Comparison of ENCODE assay signal across 9 cellular contexts in the genomic region with DNA sequence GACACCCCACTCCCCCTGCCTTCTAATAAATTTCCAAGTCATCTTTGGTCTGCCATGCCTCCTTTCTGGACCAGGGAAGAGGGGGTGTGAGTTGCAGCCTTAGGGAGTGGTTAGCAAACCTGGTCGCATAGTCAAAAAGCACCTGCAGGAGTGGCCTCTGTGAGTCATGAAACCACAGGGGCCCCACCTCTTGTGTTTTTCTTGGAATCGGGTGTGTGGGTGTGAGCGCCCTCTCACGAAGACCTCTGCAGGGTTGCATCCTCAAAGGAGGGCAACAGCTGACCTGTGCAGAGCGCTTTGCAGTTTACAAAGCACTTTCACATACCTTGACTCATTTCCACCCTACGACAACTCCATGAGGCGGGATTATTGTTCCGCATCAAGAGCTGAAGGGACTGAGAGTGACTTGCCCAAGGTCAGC. TPM values are rescaled to one million over a fixed set of nuclear protein-coding genes. Genes with fewer than 3 reads are reported as not detected.
DNase-seq lines count a peak whose midpoint lies in the region; ATAC-seq and TF ChIP-seq lines count a peak whose summit lies in the region.
"Had no signal": no experiment of that assay in that cellular context is flagged by ENCODE, and none has a peak within 500 bp of the region (broad histone marks: within the 10 kb centered on the region; RNA-seq: fewer than 3 reads in every experiment).

No MANE protein-coding gene starts in this region.

- H3K36me3 ChIP-seq in A673 (ENCODE audit: insufficient read depth, low read length, poor library complexity, severe bottlenecking), result no peaks in the 10 kb centered on the region
- no peaks in the 10 kb centered on the region for H3K36me3 ChIP-seq in BE2C

- intact Hi-C loops in A673 (cut with micrococcal nuclease; ENCODE audit: unreplicated experiment), result no loop called here

- H3K27ac ChIP-seq in A673 (ENCODE audit: low read depth, low read length, poor library complexity, severe bottlenecking), result no peak overlapping the region

- H3K9me3 ChIP-seq in A673 (ENCODE audit: low read depth, low read length, poor library complexity, severe bottlenecking) (no peaks in the 10 kb centered on the region), BE2C (no peaks in the 10 kb centered on the region; the same call in 1 of the 2 replicates)

- ATAC-seq in GM18498 (IDR thresholded peaks at IDR 0.05; ENCODE audit: unreplicated experiment), result peak; percentile 76
- ATAC-seq in HG03442 (IDR thresholded peaks at IDR 0.05; ENCODE audit: unreplicated experiment), result peak; percentile 93

- CTCF ChIA-PET in A673 (lab: Charles Lee), result no interaction called here

- H3K4me1 ChIP-seq in A673 (ENCODE audit: insufficient read depth, low read length, poor library complexity, severe bottlenecking) (peaks cover 4% of the 10 kb centered on the region), BE2C (no peaks in the 10 kb centered on the region)

- H3K27me3 ChIP-seq in A673 (replicated peaks; ENCODE audit: insufficient read depth, low read depth, low read length, poor library complexity) (no peaks in the 10 kb centered on the region), BE2C (no peaks in the 10 kb centered on the region)

- TF ChIP-seq CTCF in A673 (conservative IDR thresholded peaks at IDR 0.05; ENCODE audit: low read depth, low read length), result no peak
- TF ChIP-seq CTCF in BE2C (IDR thresholded peaks at IDR 0.05; ENCODE audit: low read depth, low read length), result no peak

- H3K4me3 ChIP-seq in A673 (ENCODE audit: low read depth, low read length, poor library complexity, severe bottlenecking), result no peak overlapping the region
- no peak overlapping the region for H3K4me3 ChIP-seq in BE2C (ENCODE audit: low read depth, low read length)

- no TSS peak for BruUV-seq in A673 (replicated peaks; lab: Mats Ljungman, UMichigan)

- DNase-seq in activated T-cell treated with anti-CD3 and anti-CD28 coated beads, Interleukin-2, amount 50 U/mL, for 1 hour, result peak; percentile 71
- peak; percentile 65 to 70 for DNase-seq in stimulated activated CD4-positive, alpha-beta T cell treated with anti-CD3 and anti-CD28 coated beads, Interleukin-15, amount 100 ng/mL, for 1 hour (ENCODE audit: low read depth in 1 of 2, low spot score in 1 of 2)
- DNase-seq in A673 (ENCODE audit: low spot score) (no peak), NCI-H1436 treated with DMSO at 0.1 percent for 48 hours (lab: John Stamatoyannopoulos, UW) (no peak), DMS114 treated with DMSO at 0.1 percent for 48 hours (lab: John Stamatoyannopoulos, UW; ENCODE audit: unreplicated experiment) (no peak), BE2C (no peak)

- POLR2A ChIA-PET in A673 (lab: Charles Lee; ENCODE audit: low non-redundant PET), result no interaction called here

RNA-seq across cellular contexts. Expression of a gene that starts 36.8 kb away (rescaled TPM):
- not detected in 2 replicates for total RNA-seq in A673 (2021)
- polyA plus RNA-seq in BE2C (2012; ENCODE audit: insufficient read depth, insufficient read length, low read depth), result not detected
- total RNA-seq: aorta had no signal
- polyA plus RNA-seq: aorta had no signal

Comparison
In these comparisons a context has a peak if more than half of its experiments do, and no peak if none do; other contexts are left out.
1. DNase-seq: peak in activated T-cell treated with anti-CD3 and anti-CD28 coated beads, Interleukin-2, amount 50 U/mL, for 1 hour (single experiment) and stimulated activated CD4-positive, alpha-beta T cell treated with anti-CD3 and anti-CD28 coated beads, Interleukin-15, amount 100 ng/mL, for 1 hour (2 of 2); none in A673 (single experiment), NCI-H1436 treated with DMSO at 0.1 percent for 48 hours (single experiment), DMS114 treated with DMSO at 0.1 percent for 48 hours (single experiment) and BE2C (single experiment).